ENCODE assay signal across 8 cellular contexts in genomic region chr4:51831133-51831532, GRCh38. TPM values are rescaled to one million over a fixed set of nuclear protein-coding genes. Genes with fewer than 3 reads are reported as not detected.
DNase-seq lines count a peak whose midpoint lies in the region; ATAC-seq and TF ChIP-seq lines count a peak whose summit lies in the region.

No MANE protein-coding gene starts in this region.

- no peak overlapping the region for H3K4me3 ChIP-seq in OCI-LY7 (ENCODE audit: low read depth, low read length, poor library complexity, severe bottlenecking)
- H3K4me3 ChIP-seq in vagina: no peak overlapping the region

- TF ChIP-seq CTCF in OCI-LY7 (conservative IDR thresholded peaks at IDR 0.05; ENCODE audit: low read length): peak; percentile 86
- TF ChIP-seq CTCF in foreskin keratinocyte (conservative IDR thresholded peaks at IDR 0.05): peak; percentile 71
- TF ChIP-seq CTCF in vagina (IDR thresholded peaks at IDR 0.05): peak in 2 of 3 experiments; percentile 46 to 53

- DNase-seq in NCI-H526 (lab: John Stamatoyannopoulos, UW) (peak; percentile 0 to 73), NCI-H526 treated with DMSO at 0.1 percent for 48 hours (lab: John Stamatoyannopoulos, UW) (no peak), OCI-LY7 (ENCODE audit: low spot score) (peak; percentile 62), foreskin keratinocyte (peak in 1 of 2 donors; percentile 23), pons (ENCODE audit: low spot score) (peak; percentile 73), vagina (ENCODE audit: extremely low spot score in 2 of 2) (no peak)
- DNase-seq in activated T-helper 1 cell treated with anti-CD3 and anti-CD28 coated beads, Interleukin-2, amount 50 U/mL, for 16 hours (ENCODE audit: low read depth in 1 of 2, low spot score in 1 of 2): peak; percentile 28 to 46

- no TSS peak for BruUV-seq in OCI-LY7 (replicated peaks; lab: Mats Ljungman, UMichigan)

- H3K4me1 ChIP-seq in OCI-LY7 (ENCODE audit: insufficient read depth, low read length, poor library complexity, severe bottlenecking) (no peaks in the 10 kb centered on the region), foreskin keratinocyte (no peaks in the 10 kb centered on the region), vagina (no peaks in the 10 kb centered on the region)

- H3K27ac ChIP-seq in OCI-LY7 (ENCODE audit: low read depth, low read length, poor library complexity, severe bottlenecking) (no peak overlapping the region), foreskin keratinocyte (no peak overlapping the region), vagina (no peak overlapping the region)

- no peaks in the 10 kb centered on the region for H4K20me1 ChIP-seq in OCI-LY7 (ENCODE audit: insufficient read depth, low read length)

- POLR2A ChIA-PET in OCI-LY7 (lab: Charles Lee): interaction anchor here (0.9 to 1.6 kb wide), 3 partner anchors 10 to 215 kb away, joined by 3 to 6 read pairs (median 4); no protein-coding TSS in a partner anchor

- TF ChIP-seq POLR2A in vagina (IDR thresholded peaks at IDR 0.05): no peak

- peak; percentile 86 for ATAC-seq in HG02885 (IDR thresholded peaks at IDR 0.05; ENCODE audit: poor library complexity, unreplicated experiment)
- ATAC-seq in foreskin keratinocyte: peak; percentile 70

- no peaks in the 10 kb centered on the region for H3K9me3 ChIP-seq in OCI-LY7 (ENCODE audit: low read length)
- no peaks in the 10 kb centered on the region for H3K9me3 ChIP-seq in vagina

- CTCF ChIA-PET in OCI-LY7 (lab: Charles Lee; ENCODE audit: unreplicated experiment): no interaction called here

- intact Hi-C loops in OCI-LY7 (cut with micrococcal nuclease; ENCODE audit: unreplicated experiment) (loop anchor here (2.0 kb wide), 1 partner anchor 196 kb away; no protein-coding TSS in a partner anchor), vagina (cut with DNase I) (no loop called here)

- no peak overlapping the region for H2AFZ ChIP-seq in OCI-LY7 (ENCODE audit: low read length)

- no peaks in the 10 kb centered on the region for H3K79me2 ChIP-seq in OCI-LY7 (ENCODE audit: insufficient read depth, low read depth, low read length)

- H3K9me2 ChIP-seq in OCI-LY7 (ENCODE audit: insufficient read depth, low read length): no peaks in the 10 kb centered on the region

- H3K36me3 ChIP-seq in OCI-LY7 (ENCODE audit: insufficient read depth, low read length) (no peaks in the 10 kb centered on the region), vagina (no peaks in the 10 kb centered on the region)

- H3K27me3 ChIP-seq in foreskin keratinocyte: peaks cover 4% of the 10 kb centered on the region
- no peaks in the 10 kb centered on the region for H3K27me3 ChIP-seq in vagina

- H3K4me2 ChIP-seq in OCI-LY7 (ENCODE audit: low read length): no peak overlapping the region

RNA-seq across cellular contexts. Expression of gene DCUN1D4, which starts 11.8 kb away (rescaled TPM):
- 21.3 and 30.4 TPM in 2 replicates for total RNA-seq in OCI-LY7 (2014; rRNA removed; shearing (Covaris generic))
- total RNA-seq in OCI-LY7 (2022) (24.4 and 34.2 TPM in 2 replicates), foreskin keratinocyte (28.3 and 29.2 TPM in 2 replicates), vagina (47.4 TPM)
- polyA plus RNA-seq in foreskin keratinocyte: 7.7 and 9.3 TPM in 2 replicates

Comparison
In these comparisons a context has a peak if more than half of its experiments do, and no peak if none do; other contexts are left out.
1. DNase-seq: peak in NCI-H526 (2 of 2), OCI-LY7 (single experiment), activated T-helper 1 cell treated with anti-CD3 and anti-CD28 coated beads, Interleukin-2, amount 50 U/mL, for 16 hours (2 of 2) and pons (single experiment); none in NCI-H526 treated with DMSO at 0.1 percent for 48 hours (single experiment) and vagina (0 of 2).
2. Peak in every context shown above with its lines, with median percentiles within 50 percentile points of each other: CTCF ChIP-seq.